In genomic region chr17:68461122-68461539, GRCh38 we compare ENCODE assay signal across 12 cellular contexts. TPM values are rescaled to one million over a fixed set of nuclear protein-coding genes. Genes with fewer than 3 reads are reported as not detected.
DNase-seq lines count a peak whose midpoint lies in the region; ATAC-seq, FAIRE-seq and TF ChIP-seq lines count a peak whose summit lies in the region.
"Had no signal": no experiment of that assay in that cellular context is flagged by ENCODE, and none has a peak within 500 bp of the region (broad histone marks: within the 10 kb centered on the region; RNA-seq: fewer than 3 reads in every experiment).

No MANE protein-coding gene starts in this region.

- H3K4me3 ChIP-seq in KMS-11 (IDR thresholded peaks at IDR 0.05; ENCODE audit: insufficient read depth, low read depth, low read length), result no peak overlapping the region
- no peak overlapping the region for H3K4me3 ChIP-seq in naive thymus-derived CD4-positive, alpha-beta T cell (ENCODE audit: low read length)
- no peak overlapping the region for H3K4me3 ChIP-seq in endodermal cell (ENCODE audit: low read length)
- H3K4me3 ChIP-seq: ovary, thoracic aorta had no signal

- no peaks in the 10 kb centered on the region for H3K9me3 ChIP-seq in naive thymus-derived CD4-positive, alpha-beta T cell (ENCODE audit: control insufficient read depth in 2 of 3, low read length in 3 of 3)
- H3K9me3 ChIP-seq in endodermal cell (ENCODE audit: control insufficient read depth, low read length), result no peaks in the 10 kb centered on the region
- H3K9me3 ChIP-seq: ovary, thoracic aorta had no signal

- H3K4me1 Mint-ChIP-seq in activated CD4-positive, alpha-beta T cell treated with anti-CD3 and anti-CD28 coated beads, Interleukin-2, amount 10 ng/mL, durations not matched to agents 7 days and 5 days, result peaks cover 74% of the 10 kb centered on the region
- H3K4me1 Mint-ChIP-seq in activated CD4-positive, alpha-beta memory T cell treated with anti-CD3 and anti-CD28 coated beads, Interleukin-2, amount 10 ng/mL, durations not matched to agents 7 days and 5 days, result peaks cover 72% of the 10 kb centered on the region
- peaks cover 26 to 69% (median 55%) of the 10 kb centered on the region in 7 donors for H3K4me1 Mint-ChIP-seq in naive thymus-derived CD4-positive, alpha-beta T cell
- peaks cover 24% of the 10 kb centered on the region for H3K4me1 Mint-ChIP-seq in endodermal cell

- H3K9ac ChIP-seq in KMS-11 (peak overlapping the region; percentile 9; the same call in 1 of the 2 replicates), endodermal cell (ENCODE audit: extremely low read depth, low read length, poor library complexity, severe bottlenecking) (no peak overlapping the region)

- H3K36me3 Mint-ChIP-seq in activated CD4-positive, alpha-beta T cell treated with anti-CD3 and anti-CD28 coated beads, Interleukin-2, amount 10 ng/mL, durations not matched to agents 7 days and 5 days (ENCODE audit: low read depth), result no peaks in the 10 kb centered on the region
- H3K36me3 Mint-ChIP-seq in activated CD4-positive, alpha-beta memory T cell treated with anti-CD3 and anti-CD28 coated beads, Interleukin-2, amount 10 ng/mL, durations not matched to agents 7 days and 5 days (ENCODE audit: low read depth), result peaks cover 5% of the 10 kb centered on the region
- no peaks in the 10 kb centered on the region for H3K36me3 Mint-ChIP-seq in naive thymus-derived CD4-positive, alpha-beta T cell
- no peaks in the 10 kb centered on the region for H3K36me3 Mint-ChIP-seq in endodermal cell (ENCODE audit: low read depth)

- FAIRE-seq in RCC 7860 (lab: Jason Lieb, UNC), result no peak

- POLR2A ChIA-PET in activated CD4-positive, alpha-beta T cell treated with anti-CD3 and anti-CD28 coated beads, Interleukin-2, amount 10 ng/mL, durations not matched to agents 7 days and 5 days (lab: Charles Lee), result interaction anchor here (0.7 to 0.9 kb wide), 2 partner anchors 23 to 112 kb away, joined by 3 to 4 read pairs; no protein-coding TSS in a partner anchor
- POLR2A ChIA-PET in activated CD4-positive, alpha-beta memory T cell treated with anti-CD3 and anti-CD28 coated beads, Interleukin-2, amount 10 ng/mL, durations not matched to agents 7 days and 5 days (lab: Charles Lee), result interaction anchor here (0.9 to 12.1 kb wide), 22 partner anchors 20 to 743 kb away, joined by 3 to 255 read pairs (median 6); partner anchors contain the start of genes AMZ2, ARSG, KPNA2 and PRKAR1A
- POLR2A ChIA-PET in naive thymus-derived CD4-positive, alpha-beta T cell (lab: Charles Lee), result interaction anchor here (0.7 to 10.9 kb wide), 6 partner anchors 22 to 280 kb away, joined by 3 to 133 read pairs (median 8); partner anchors contain the start of genes AMZ2, ARSG and SLC16A6

- H3K27me3 ChIP-seq in KMS-11 (ENCODE audit: insufficient read depth, low read depth), result no peaks in the 10 kb centered on the region
- H3K27me3 ChIP-seq in naive thymus-derived CD4-positive, alpha-beta T cell (ENCODE audit: control insufficient read depth in 2 of 2, insufficient read depth in 2 of 2, low read length in 2 of 2), result no peaks in the 10 kb centered on the region
- H3K27me3 ChIP-seq in endodermal cell (ENCODE audit: control insufficient read depth, insufficient read depth, low read length, poor library complexity, severe bottlenecking), result peaks cover 9% of the 10 kb centered on the region
- H3K27me3 ChIP-seq: ovary had no signal

- H3K27me3 Mint-ChIP-seq in activated CD4-positive, alpha-beta T cell treated with anti-CD3 and anti-CD28 coated beads, Interleukin-2, amount 10 ng/mL, durations not matched to agents 7 days and 5 days, result no peaks in the 10 kb centered on the region
- H3K27me3 Mint-ChIP-seq in activated CD4-positive, alpha-beta memory T cell treated with anti-CD3 and anti-CD28 coated beads, Interleukin-2, amount 10 ng/mL, durations not matched to agents 7 days and 5 days, result no peaks in the 10 kb centered on the region
- H3K27me3 Mint-ChIP-seq in naive thymus-derived CD4-positive, alpha-beta T cell, result no peaks in the 10 kb centered on the region
- peaks cover 5% of the 10 kb centered on the region for H3K27me3 Mint-ChIP-seq in endodermal cell (ENCODE audit: insufficient read depth)

- peak overlapping the region; percentile 67 for H3K4me3 Mint-ChIP-seq in activated CD4-positive, alpha-beta T cell treated with anti-CD3 and anti-CD28 coated beads, Interleukin-2, amount 10 ng/mL, durations not matched to agents 7 days and 5 days
- peak overlapping the region; percentile 68 for H3K4me3 Mint-ChIP-seq in activated CD4-positive, alpha-beta memory T cell treated with anti-CD3 and anti-CD28 coated beads, Interleukin-2, amount 10 ng/mL, durations not matched to agents 7 days and 5 days
- peak overlapping the region in 4 of 10 donors; percentile 24 to 84 (median 53) for H3K4me3 Mint-ChIP-seq in naive thymus-derived CD4-positive, alpha-beta T cell
- H3K4me3 Mint-ChIP-seq in endodermal cell, result no peak overlapping the region

- TF ChIP-seq CTCF in KMS-11 (conservative IDR thresholded peaks at IDR 0.05; ENCODE audit: low read depth, low read length) (no peak), endodermal cell (conservative IDR thresholded peaks at IDR 0.05) (no peak)

- intact Hi-C loops in naive thymus-derived CD4-positive, alpha-beta T cell (cut with micrococcal nuclease), result loop anchor here (2.0 to 10.0 kb wide), 6 partner anchors 52 to 1086 kb away; partner anchors contain the start of genes NOL11 (in 1 of the 2), PITPNC1 (in 1 of the 2) and PRKAR1A (in 1 of the 2)

- ATAC-seq in naive thymus-derived CD4-positive, alpha-beta T cell, result no peak
- ATAC-seq in GM21825 (IDR thresholded peaks at IDR 0.05; ENCODE audit: unreplicated experiment), result no peak
- ATAC-seq: left colon had no signal

- no peaks in the 10 kb centered on the region for H3K9me3 Mint-ChIP-seq in activated CD4-positive, alpha-beta T cell treated with anti-CD3 and anti-CD28 coated beads, Interleukin-2, amount 10 ng/mL, durations not matched to agents 7 days and 5 days
- no peaks in the 10 kb centered on the region for H3K9me3 Mint-ChIP-seq in activated CD4-positive, alpha-beta memory T cell treated with anti-CD3 and anti-CD28 coated beads, Interleukin-2, amount 10 ng/mL, durations not matched to agents 7 days and 5 days
- peaks cover 0 to 1% (median 0%) of the 10 kb centered on the region in 11 donors for H3K9me3 Mint-ChIP-seq in naive thymus-derived CD4-positive, alpha-beta T cell
- no peaks in the 10 kb centered on the region for H3K9me3 Mint-ChIP-seq in endodermal cell

- H2AFZ ChIP-seq in KMS-11 (ENCODE audit: low read depth), result peak overlapping the region; percentile 50

- DNase-seq in activated CD4-positive, alpha-beta T cell treated with anti-CD3 and anti-CD28 coated beads, Interleukin-2, amount 10 ng/mL, durations not matched to agents 7 days and 5 days, result peak; percentile 29
- DNase-seq in activated CD4-positive, alpha-beta T cell treated with anti-CD3 and anti-CD28 coated beads, Interleukin-2, amount 50 U/mL, for 1 hour, result no peak
- DNase-seq in activated CD4-positive, alpha-beta memory T cell treated with anti-CD3 and anti-CD28 coated beads, Interleukin-2, amount 10 ng/mL, durations not matched to agents 7 days and 5 days, result no peak
- no peak for DNase-seq in naive thymus-derived CD4-positive, alpha-beta T cell
- DNase-seq in endodermal cell, result no peak
- DNase-seq in RCC 7860 (ENCODE audit: low spot score), result no peak
- DNase-seq: left colon, NCI-H187, ovary had no signal

- peak overlapping the region; percentile 68 for H3K4me2 ChIP-seq in KMS-11

- H3K4me1 ChIP-seq in KMS-11 (ENCODE audit: low read depth, poor library complexity, severe bottlenecking) (peaks cover 57% of the 10 kb centered on the region), endodermal cell (ENCODE audit: control insufficient read depth, insufficient read depth, low read length) (peaks cover 4% of the 10 kb centered on the region)
- H3K4me1 ChIP-seq in naive thymus-derived CD4-positive, alpha-beta T cell (ENCODE audit: control insufficient read depth in 2 of 2, insufficient read depth in 2 of 2, low read length in 2 of 2), result peaks cover 38 to 53% of the 10 kb centered on the region in 2 donors

- no peaks in the 10 kb centered on the region for H4K20me1 ChIP-seq in KMS-11 (ENCODE audit: insufficient read depth)

- peak overlapping the region; percentile 67 for H3K27ac ChIP-seq in KMS-11
- peak overlapping the region; percentile 58 for H3K27ac ChIP-seq in naive thymus-derived CD4-positive, alpha-beta T cell (ENCODE audit: low read depth, low read length)
- H3K27ac ChIP-seq in endodermal cell (ENCODE audit: low read depth, low read length), result no peak overlapping the region
- H3K27ac ChIP-seq: ovary, thoracic aorta had no signal

- H3K36me3 ChIP-seq in KMS-11 (ENCODE audit: insufficient read depth), result no peaks in the 10 kb centered on the region
- H3K36me3 ChIP-seq in naive thymus-derived CD4-positive, alpha-beta T cell (ENCODE audit: control insufficient read depth in 2 of 3, insufficient read depth in 3 of 3, low read length in 3 of 3), result no peaks in the 10 kb centered on the region
- H3K36me3 ChIP-seq in endodermal cell (ENCODE audit: control insufficient read depth, insufficient read depth, low read length), result no peaks in the 10 kb centered on the region
- H3K36me3 ChIP-seq: ovary, thoracic aorta had no signal

- H3K27ac Mint-ChIP-seq in activated CD4-positive, alpha-beta T cell treated with anti-CD3 and anti-CD28 coated beads, Interleukin-2, amount 10 ng/mL, durations not matched to agents 7 days and 5 days, result peak overlapping the region; percentile 95
- H3K27ac Mint-ChIP-seq in activated CD4-positive, alpha-beta memory T cell treated with anti-CD3 and anti-CD28 coated beads, Interleukin-2, amount 10 ng/mL, durations not matched to agents 7 days and 5 days, result peak overlapping the region; percentile 98
- peak overlapping the region in 6 of 9 donors; percentile 22 to 93 (median 66) for H3K27ac Mint-ChIP-seq in naive thymus-derived CD4-positive, alpha-beta T cell
- no peak overlapping the region for H3K27ac Mint-ChIP-seq in endodermal cell

- WGBS in endodermal cell (ENCODE audit: insufficient coverage in 1 of 2, insufficient read length in 1 of 2), 2 experiments, result 83% methylated on average over 1 of the region's 1 CpG; no CpG with 5 or more reads in 1 of the 2 experiments

- CTCF ChIA-PET in activated CD4-positive, alpha-beta T cell treated with anti-CD3 and anti-CD28 coated beads, Interleukin-2, amount 10 ng/mL, durations not matched to agents 7 days and 5 days (lab: Charles Lee), result interaction anchor here (0.5 to 1.9 kb wide), 7 partner anchors 20 to 256 kb away, joined by 3 to 10 read pairs (median 3); partner anchors contain the start of gene AMZ2
- CTCF ChIA-PET in activated CD4-positive, alpha-beta memory T cell treated with anti-CD3 and anti-CD28 coated beads, Interleukin-2, amount 10 ng/mL, durations not matched to agents 7 days and 5 days (lab: Charles Lee), result interaction anchor here (0.9 to 18.0 kb wide), 17 partner anchors 22 to 441 kb away, joined by 3 to 206 read pairs (median 5); partner anchors contain the start of genes AMZ2, KPNA2 and PRKAR1A
- CTCF ChIA-PET in naive thymus-derived CD4-positive, alpha-beta T cell (lab: Charles Lee), result interaction anchor here (0.8 to 1.4 kb wide), 9 partner anchors 23 to 425 kb away, joined by 3 to 11 read pairs (median 4); no protein-coding TSS in a partner anchor

- H3K79me2 ChIP-seq in KMS-11 (ENCODE audit: insufficient read depth, low read depth), result peaks cover 5% of the 10 kb centered on the region; the same call in 1 of the 2 replicates

RNA-seq across cellular contexts. Expression of gene WIPI1, which starts 3.8 kb away (rescaled TPM):
- total RNA-seq in activated CD4-positive, alpha-beta T cell treated with anti-CD3 and anti-CD28 coated beads, Interleukin-2, amount 10 ng/mL, durations not matched to agents 7 days and 5 days, result 10 to 100 TPM; 28.2 to 34.4 TPM
- total RNA-seq in activated CD4-positive, alpha-beta memory T cell treated with anti-CD3 and anti-CD28 coated beads, Interleukin-2, amount 10 ng/mL, durations not matched to agents 7 days and 5 days, result 10 to 100 TPM; 60.0 to 62.7 TPM
- total RNA-seq in naive thymus-derived CD4-positive, alpha-beta T cell, result 10 to 100 TPM in 2 of 5 experiments, 1 to 10 TPM in 3; 3.6 to 16.5 (median 4.9) TPM
- polyA plus RNA-seq in naive thymus-derived CD4-positive, alpha-beta T cell, result 1 to 10 TPM; 1.7 to 2.0 TPM
- total RNA-seq in endodermal cell, result 10 to 100 TPM; 32.0 to 39.5 TPM
- 21.5 TPM for polyA plus RNA-seq in endodermal cell (2013, experiment 1 of 2)
- 26.3 TPM for polyA plus RNA-seq in endodermal cell (2013, experiment 2 of 2)

RNA-seq across cellular contexts. Expression of gene PRKAR1A, which starts 51.1 kb away (rescaled TPM):
- 100 to 1,000 TPM; 200 to 203 TPM for total RNA-seq in activated CD4-positive, alpha-beta T cell treated with anti-CD3 and anti-CD28 coated beads, Interleukin-2, amount 10 ng/mL, durations not matched to agents 7 days and 5 days
- 100 to 1,000 TPM; 281 to 287 TPM for total RNA-seq in activated CD4-positive, alpha-beta memory T cell treated with anti-CD3 and anti-CD28 coated beads, Interleukin-2, amount 10 ng/mL, durations not matched to agents 7 days and 5 days
- 100 to 1,000 TPM; 115 to 224 (median 156) TPM for total RNA-seq in naive thymus-derived CD4-positive, alpha-beta T cell
- polyA plus RNA-seq in naive thymus-derived CD4-positive, alpha-beta T cell, result 100 to 1,000 TPM; 156 to 181 TPM
- 100 to 1,000 TPM; 194 to 227 TPM for total RNA-seq in endodermal cell
- polyA plus RNA-seq in endodermal cell (2013, experiment 1 of 2), result 131 TPM
- 120 TPM for polyA plus RNA-seq in endodermal cell (2013, experiment 2 of 2)
